ENCODE assay signal across 23 cellular contexts in genomic region chr3:20083953-20084352, GRCh38.
"Had no signal": no experiment of that assay in that cellular context is flagged by ENCODE, and none has a peak within 500 bp of the region (broad histone marks: within the 10 kb centered on the region; RNA-seq: fewer than 3 reads in every experiment).

No MANE protein-coding gene starts in this region.

- H3K36me3 ChIP-seq: brain microvascular endothelial cell had no signal

- H3K4me3 ChIP-seq: ascending aorta, hepatocyte, spleen, tibial artery had no signal

- H3K27me3 Mint-ChIP-seq: activated CD4-positive, alpha-beta T cell treated with anti-CD3 and anti-CD28 coated beads for 36 hours; activated naive CD4-positive, alpha-beta T cell treated with anti-CD3 and anti-CD28 coated beads, Interleukin-2, amount 10 ng/mL, durations not matched to agents 7 days and 5 days; progenitor cell of endocrine pancreas; stimulated activated naive CD8-positive, alpha-beta T cell treated with anti-CD3 and anti-CD28 coated beads, Interleukin-15, amount 100 ng/mL, for 72 hours had no signal

- H3K27ac Mint-ChIP-seq: activated CD4-positive, alpha-beta T cell treated with anti-CD3 and anti-CD28 coated beads for 36 hours; activated naive CD4-positive, alpha-beta T cell treated with anti-CD3 and anti-CD28 coated beads, Interleukin-2, amount 10 ng/mL, durations not matched to agents 7 days and 5 days; activated T-cell treated with anti-CD3 and anti-CD28 coated beads, Interleukin-2, amount 50 U/mL, for 72 hours; progenitor cell of endocrine pancreas had no signal

- H3K4me2 ChIP-seq: hepatocyte had no signal

- H3K79me2 ChIP-seq: hepatocyte had no signal

- H3K27ac ChIP-seq: ascending aorta, brain microvascular endothelial cell, hepatocyte, spleen, tibial artery had no signal

- H2AFZ ChIP-seq: hepatocyte had no signal

- DNase-seq: activated CD4-positive, alpha-beta T cell treated with anti-CD3 and anti-CD28 coated beads for 36 hours; activated CD4-positive, alpha-beta T cell treated with anti-CD3 and anti-CD28 coated beads, Interleukin-2, amount 50 U/mL, for 48 hours; activated effector memory CD4-positive, alpha-beta T cell treated with anti-CD3 and anti-CD28 coated beads, Interleukin-2, amount 50 U/mL, for 16 hours; activated naive CD4-positive, alpha-beta T cell treated with anti-CD3 and anti-CD28 coated beads, Interleukin-2, amount 10 ng/mL, durations not matched to agents 7 days and 5 days; activated T-cell treated with anti-CD3 and anti-CD28 coated beads, Interleukin-2, amount 50 U/mL, for 72 hours; brain microvascular endothelial cell; central memory CD4-positive, alpha-beta T cell; effector memory CD4-positive, alpha-beta T cell; foreskin melanocyte; glutamatergic neuron; kidney glomerular epithelial cell; left ventricle myocardium superior; mammary epithelial cell; midbrain; spleen; stimulated activated naive CD8-positive, alpha-beta T cell treated with anti-CD3 and anti-CD28 coated beads, Interleukin-15, amount 100 ng/mL, for 72 hours; T-helper 1 cell; T-helper 9 cell; tibial artery had no signal

- H3K9me3 ChIP-seq: ascending aorta, tibial artery had no signal

- ATAC-seq: activated CD4-positive, alpha-beta T cell treated with anti-CD3 and anti-CD28 coated beads for 36 hours; activated T-cell treated with anti-CD3 and anti-CD28 coated beads, Interleukin-2, amount 50 U/mL, for 72 hours; esophagus mucosa; left ventricle myocardium superior; stimulated activated naive CD8-positive, alpha-beta T cell treated with anti-CD3 and anti-CD28 coated beads, Interleukin-15, amount 100 ng/mL, for 72 hours had no signal

- H3K27me3 ChIP-seq: ascending aorta, brain microvascular endothelial cell, hepatocyte, spleen, tibial artery had no signal

- H3K4me3 Mint-ChIP-seq: activated CD4-positive, alpha-beta T cell treated with anti-CD3 and anti-CD28 coated beads for 36 hours; activated naive CD4-positive, alpha-beta T cell treated with anti-CD3 and anti-CD28 coated beads, Interleukin-2, amount 10 ng/mL, durations not matched to agents 7 days and 5 days; activated T-cell treated with anti-CD3 and anti-CD28 coated beads, Interleukin-2, amount 50 U/mL, for 72 hours; stimulated activated naive CD8-positive, alpha-beta T cell treated with anti-CD3 and anti-CD28 coated beads, Interleukin-15, amount 100 ng/mL, for 72 hours had no signal
